ENCODE assay signal across 2 cellular contexts in the genomic region with DNA sequence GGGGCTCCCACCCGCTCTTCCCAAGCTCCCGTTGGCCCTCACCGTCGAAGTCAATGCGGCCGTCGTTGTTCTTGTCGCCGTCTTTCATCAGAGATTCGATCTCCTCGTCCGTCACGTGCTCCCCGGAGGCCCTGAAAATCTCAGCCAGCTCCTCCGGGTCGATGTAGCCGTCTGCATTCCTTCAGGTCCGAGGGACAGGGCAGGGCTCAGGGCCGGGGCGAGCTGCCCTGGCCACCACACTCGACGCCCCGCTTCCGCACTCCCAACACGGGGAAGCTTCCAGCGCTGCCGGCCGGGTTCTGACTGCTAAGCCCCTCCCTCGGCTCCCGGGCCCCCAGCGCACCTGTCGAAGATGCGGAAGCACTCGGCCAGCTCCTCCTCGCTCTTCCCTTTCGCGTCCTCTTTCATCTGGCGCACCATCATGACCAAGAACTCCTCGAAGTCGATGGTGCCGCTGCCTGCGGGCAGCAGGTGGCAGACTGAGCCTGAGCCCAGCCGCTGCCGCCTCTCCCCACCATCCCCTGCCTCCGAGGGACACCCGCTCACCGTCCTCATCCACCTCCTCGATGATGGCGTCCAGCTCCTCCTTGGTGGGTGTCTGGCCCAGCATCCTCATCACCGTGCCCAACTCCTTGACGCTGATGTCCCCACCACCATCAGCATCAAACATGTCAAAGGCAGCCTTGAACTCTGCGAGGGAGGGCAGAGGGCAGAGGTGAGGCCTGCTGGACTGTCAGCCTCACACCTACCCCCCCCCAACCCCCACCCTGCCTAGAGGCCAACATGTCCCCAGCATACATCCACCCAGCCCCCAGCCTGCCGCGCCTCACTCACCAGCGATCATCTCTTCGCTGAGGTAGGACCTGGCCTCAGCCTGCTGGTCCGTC.
TF ChIP-seq lines count a peak whose summit lies in the region.

No MANE protein-coding gene starts in this region.

TF ChIP-seq in IMR-90, 13 proteins besides CTCF, POLR2A, EP300 and RAD21:
- TF ChIP-seq SMC3 (IDR thresholded peaks at IDR 0.05; ENCODE audit: low read depth, low read length) (0 out of 2 replicates have a peak, but pooled peaks have one; percentile 18), CHD1 (IDR thresholded peaks at IDR 0.05; ENCODE audit: low read depth, low read length) (no peak)

TF ChIP-seq in endothelial cell of umbilical vein, 7 proteins besides CTCF, POLR2A, EP300 and RAD21:
- TF ChIP-seq EZH2 (IDR thresholded peaks at IDR 0.05; ENCODE audit: borderline replicate concordance, low read depth, low read length, severe bottlenecking), result peak; percentile 22
- no peak for TF ChIP-seq MYC (IDR thresholded peaks at IDR 0.05; ENCODE audit: low read depth, low read length)
- TF ChIP-seq POLR2AphosphoS5 (IDR thresholded peaks at IDR 0.05; ENCODE audit: insufficient read depth, low read depth, low read length), result peak; percentile 23
- TF ChIP-seq JUN (IDR thresholded peaks at IDR 0.05; ENCODE audit: borderline replicate concordance, insufficient read depth, insufficient read length, low read depth), result no peak
TF ChIP-seq in endothelial cell of umbilical vein: peak in this region for 2.
